15 cellular contexts compared by ENCODE assay signal in genomic region chr6:38213275-38213674, GRCh38.
DNase-seq lines count a peak whose midpoint lies in the region; ATAC-seq, FAIRE-seq and TF ChIP-seq lines count a peak whose summit lies in the region.
"Had no signal": no experiment of that assay in that cellular context is flagged by ENCODE, and none has a peak within 500 bp of the region (broad histone marks: within the 10 kb centered on the region; RNA-seq: fewer than 3 reads in every experiment).

No MANE protein-coding gene starts in this region.

- DNase-seq in GM23338 (ENCODE audit: low spot score) (no peak), astrocyte (ENCODE audit: low read depth) (no peak), left ventricle myocardium superior (no peak), sigmoid colon (no peak), NCI-H345 (lab: John Stamatoyannopoulos, UW) (no peak), SK-N-DZ (ENCODE audit: low spot score) (no peak), germinal center (ENCODE audit: low spot score) (no peak), NCI-H226 (no peak)
- DNase-seq: activated gamma-delta T cell; NCI-H1694; stimulated activated CD4-positive, alpha-beta T cell treated with anti-CD3 and anti-CD28 coated beads, Interleukin-15, amount 100 ng/mL, for 24 hours had no signal

- H3K27me3 ChIP-seq in GM23338 (ENCODE audit: insufficient read depth) (no peaks in the 10 kb centered on the region), astrocyte (ENCODE audit: insufficient read depth, low read length) (no peaks in the 10 kb centered on the region), sigmoid colon (no peaks in the 10 kb centered on the region)
- H3K27me3 ChIP-seq: neutrophil had no signal

- no peaks in the 10 kb centered on the region for H3K9me3 ChIP-seq in astrocyte (ENCODE audit: insufficient read depth, low read depth, low read length)
- no peaks in the 10 kb centered on the region for H3K9me3 ChIP-seq in sigmoid colon
- H3K9me3 ChIP-seq: neutrophil had no signal

- H3K79me2 ChIP-seq in GM23338 (replicated peaks; ENCODE audit: insufficient read depth): no peaks in the 10 kb centered on the region
- H3K79me2 ChIP-seq in astrocyte (ENCODE audit: insufficient read depth, low read length): no peaks in the 10 kb centered on the region

- H3K4me1 ChIP-seq in GM23338 (ENCODE audit: insufficient read depth): peaks cover 44% of the 10 kb centered on the region
- no peaks in the 10 kb centered on the region for H3K4me1 ChIP-seq in astrocyte (ENCODE audit: insufficient read depth, low read length)
- peaks cover 0 to 23% (median 22%) of the 10 kb centered on the region in 4 donors for H3K4me1 ChIP-seq in sigmoid colon

- H3K27ac Mint-ChIP-seq in GM23338 (peak overlapping the region; percentile 88), astrocyte (ENCODE audit: unreplicated experiment) (no peak overlapping the region)
- H3K27ac Mint-ChIP-seq: B cell had no signal

- peaks cover 6% of the 10 kb centered on the region; the same call in 1 of the 2 replicates for H3K9me2 ChIP-seq in GM23338 (ENCODE audit: insufficient read depth)

- H3K27me3 Mint-ChIP-seq in GM23338 (ENCODE audit: insufficient read depth, low read depth, poor library complexity) (peaks cover 9% of the 10 kb centered on the region), astrocyte (ENCODE audit: low read depth, unreplicated experiment) (no peaks in the 10 kb centered on the region)
- H3K27me3 Mint-ChIP-seq: B cell; central memory CD8-positive, alpha-beta T cell had no signal

- WGBS in sigmoid colon, 2 donors: 21 to 61% methylated on average over 2 of the region's 2 CpGs

- H3K36me3 ChIP-seq in GM23338 (ENCODE audit: insufficient read depth): no peaks in the 10 kb centered on the region
- no peaks in the 10 kb centered on the region for H3K36me3 ChIP-seq in astrocyte (ENCODE audit: insufficient read depth, low read length)
- no peaks in the 10 kb centered on the region for H3K36me3 ChIP-seq in sigmoid colon
- H3K36me3 ChIP-seq: neutrophil had no signal

- peak overlapping the region; percentile 91 for H3K27ac ChIP-seq in GM23338 (ENCODE audit: low read depth)
- H3K27ac ChIP-seq in astrocyte (ENCODE audit: low read depth, low read length): no peak overlapping the region
- peak overlapping the region; percentile 44 to 70 (median 54) for H3K27ac ChIP-seq in sigmoid colon
- H3K27ac ChIP-seq: neutrophil had no signal

- H3K4me3 ChIP-seq in GM23338 (no peak overlapping the region), astrocyte (ENCODE audit: insufficient read depth, low read depth, low read length) (no peak overlapping the region), sigmoid colon (no peak overlapping the region)

- H3K9me3 Mint-ChIP-seq in GM23338: no peaks in the 10 kb centered on the region
- no peaks in the 10 kb centered on the region for H3K9me3 Mint-ChIP-seq in astrocyte (ENCODE audit: unreplicated experiment)
- H3K9me3 Mint-ChIP-seq: central memory CD8-positive, alpha-beta T cell had no signal

- H4K20me1 ChIP-seq in GM23338 (replicated peaks; ENCODE audit: insufficient read depth) (no peaks in the 10 kb centered on the region), astrocyte (ENCODE audit: insufficient read depth, low read length) (no peaks in the 10 kb centered on the region)

- H3K36me3 Mint-ChIP-seq in GM23338 (ENCODE audit: low read depth) (no peaks in the 10 kb centered on the region), astrocyte (ENCODE audit: low read depth, unreplicated experiment) (peaks cover 2% of the 10 kb centered on the region)

- no peaks in the 10 kb centered on the region; the same call in 1 of the 2 replicates for H3F3A ChIP-seq in GM23338 (replicated peaks; ENCODE audit: low read depth)

- H2AFZ ChIP-seq in GM23338 (peak overlapping the region; percentile 23; the same call in 1 of the 2 replicates), astrocyte (ENCODE audit: low read depth, low read length) (no peak overlapping the region)

- TF ChIP-seq EP300 in sigmoid colon (IDR thresholded peaks at IDR 0.05): no peak

- no peak for TF ChIP-seq CTCF in GM23338 (conservative IDR thresholded peaks at IDR 0.05; ENCODE audit: low read depth in 2 of 2)
- TF ChIP-seq CTCF in astrocyte (IDR thresholded peaks at IDR 0.05; ENCODE audit: insufficient read depth, low read depth, low read length): no peak
- no peak for TF ChIP-seq CTCF in sigmoid colon (IDR thresholded peaks at IDR 0.05)

- H3K4me2 ChIP-seq in GM23338 (peak overlapping the region; percentile 72), astrocyte (ENCODE audit: low read length) (peak overlapping the region; percentile 25)

- no peak for FAIRE-seq in astrocyte (lab: Jason Lieb, UNC)

- H3K9ac ChIP-seq in astrocyte (ENCODE audit: low read length): no peak overlapping the region

- TF ChIP-seq POLR2A in sigmoid colon (IDR thresholded peaks at IDR 0.05): no peak

- H3K4me3 Mint-ChIP-seq in GM23338 (no peak overlapping the region; the same call in 2 of the 3 replicates), astrocyte (ENCODE audit: unreplicated experiment) (no peak overlapping the region)
- H3K4me3 Mint-ChIP-seq: B cell; central memory CD8-positive, alpha-beta T cell had no signal

- ATAC-seq in GM23338 (no peak), left ventricle myocardium superior (peak; percentile 82)
- ATAC-seq: HCT116 had no signal

- peaks cover 47% of the 10 kb centered on the region for H3K4me1 Mint-ChIP-seq in GM23338
- peaks cover 10% of the 10 kb centered on the region for H3K4me1 Mint-ChIP-seq in astrocyte (ENCODE audit: low read depth, unreplicated experiment)

- intact Hi-C loops in left ventricle myocardium superior (cut with micrococcal nuclease) (no loop called here), sigmoid colon (cut with DNase I) (no loop called here)

TF ChIP-seq in GM23338, 12 proteins besides CTCF, POLR2A, EP300 and RAD21:
- no peak for TF ChIP-seq ZNF462 (CRISPR knock-in tag; IDR thresholded peaks at IDR 0.05)
